In the genomic region with DNA sequence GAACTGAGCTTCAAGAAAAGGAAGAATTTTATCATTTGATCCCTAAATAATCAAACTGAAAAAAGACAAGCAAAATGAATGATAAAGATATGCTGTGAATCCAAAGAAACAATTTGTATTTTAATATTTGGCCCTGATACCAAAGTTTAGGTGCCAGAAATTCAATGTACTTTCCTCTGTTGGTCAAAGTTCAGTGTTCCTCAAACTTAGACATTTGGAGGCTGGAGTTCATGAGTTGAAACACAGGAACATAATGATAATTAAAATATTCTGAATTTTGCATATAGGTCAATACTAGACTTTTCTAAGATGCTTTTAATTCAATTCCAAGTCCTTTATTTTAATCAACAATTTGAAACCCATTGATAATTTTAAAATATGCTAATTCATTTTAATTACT, we compare ENCODE assay signal across 25 cellular contexts.
A peak's percentile ranks its signal among the peaks of the same experiment; 100 is the strongest.
DNase-seq lines count a peak whose midpoint lies in the region; ATAC-seq, FAIRE-seq and TF ChIP-seq lines count a peak whose summit lies in the region.
"Had no signal": no experiment of that assay in that cellular context is flagged by ENCODE, and none has a peak within 500 bp of the region (broad histone marks: within the 10 kb centered on the region; RNA-seq: fewer than 3 reads in every experiment).

No MANE protein-coding gene starts in this region.

- H2AFZ ChIP-seq in osteoblast (ENCODE audit: low read length): no peak overlapping the region

- H3K9me3 ChIP-seq in right lobe of liver: no peaks in the 10 kb centered on the region
- peaks cover 4% of the 10 kb centered on the region for H3K9me3 ChIP-seq in osteoblast (ENCODE audit: low read depth, low read length)
- H3K9me3 ChIP-seq: A549, BE2C, BLaER1 had no signal

- H3K27ac ChIP-seq in 22Rv1 (peak overlapping the region; percentile 94), right lobe of liver (no peak overlapping the region), osteoblast (ENCODE audit: low read depth, low read length) (no peak overlapping the region)
- H3K27ac ChIP-seq: A549, BLaER1 had no signal

- no peak overlapping the region for H3K4me2 ChIP-seq in osteoblast (ENCODE audit: insufficient read depth, low read length)
- H3K4me2 ChIP-seq: A549, BLaER1 had no signal

- no peak for TF ChIP-seq CTCF in 22Rv1 (IDR thresholded peaks at IDR 0.05)
- no peak for TF ChIP-seq CTCF in LNCaP clone FGC (IDR thresholded peaks at IDR 0.05; ENCODE audit: control insufficient read depth, extremely low read depth, insufficient read depth)
- no peak for TF ChIP-seq CTCF in right lobe of liver (IDR thresholded peaks at IDR 0.05)
- no peak for TF ChIP-seq CTCF in osteoblast (IDR thresholded peaks at IDR 0.05; ENCODE audit: extremely low read depth, low read depth, low read length)

- no peaks in the 10 kb centered on the region for H3K27me3 ChIP-seq in right lobe of liver
- no peaks in the 10 kb centered on the region for H3K27me3 ChIP-seq in osteoblast (ENCODE audit: insufficient read depth, low read length)
- H3K27me3 ChIP-seq: BE2C, BLaER1 had no signal

- ATAC-seq in right lobe of liver: peak in 3 of 4 donors; percentile 41 to 61 (median 53)
- ATAC-seq: A549, GM12878 had no signal

- peak; percentile 11 for DNase-seq in LNCaP clone FGC (ENCODE audit: low read depth)
- DNase-seq in right lobe of liver: no peak
- no peak for DNase-seq in osteoblast (ENCODE audit: insufficient read length, low spot score, missing footprints)
- DNase-seq in GM12891 (ENCODE audit: insufficient read length, low spot score): no peak
- DNase-seq in hepatic stellate cell (ENCODE audit: low spot score): no peak
- DNase-seq: AML-193; BE2C; C1 segment of cervical spinal cord; CD4-positive, alpha-beta memory T cell; CD4-positive, CD25-positive, alpha-beta regulatory T cell; CD8-positive, alpha-beta memory T cell; COR-L47; DMS 273 treated with DMSO at 0.1 percent for 48 hours; DMS153; DMS53; DMS79; DND-41; EL; GDM1 had no signal

- H3K4me1 ChIP-seq in right lobe of liver: peaks cover 0 to 19% (median 5%) of the 10 kb centered on the region in 4 donors
- H3K4me1 ChIP-seq in osteoblast (ENCODE audit: insufficient read depth, low read length): no peaks in the 10 kb centered on the region
- H3K4me1 ChIP-seq: A549, BE2C had no signal

- intact Hi-C loops in right lobe of liver (cut with DNase I): no loop called here

- H3K36me3 ChIP-seq in right lobe of liver (no peaks in the 10 kb centered on the region), osteoblast (ENCODE audit: insufficient read depth, low read length) (no peaks in the 10 kb centered on the region)
- H3K36me3 ChIP-seq: BE2C, BLaER1 had no signal

- H3K4me3 ChIP-seq in LNCaP clone FGC (ENCODE audit: low read depth, low read length) (no peak overlapping the region), right lobe of liver (no peak overlapping the region), osteoblast (ENCODE audit: insufficient read depth, low read length) (no peak overlapping the region)
- H3K4me3 ChIP-seq: A549, BLaER1, GM12878 had no signal

- TF ChIP-seq POLR2A in right lobe of liver (IDR thresholded peaks at IDR 0.05) (no peak), GM12891 (IDR thresholded peaks at IDR 0.05; ENCODE audit: low read depth, low read length) (no peak)

- no peaks in the 10 kb centered on the region for H4K20me1 ChIP-seq in osteoblast (ENCODE audit: insufficient read depth, low read length)
- H4K20me1 ChIP-seq: BLaER1 had no signal

- no peaks in the 10 kb centered on the region for H3K79me2 ChIP-seq in osteoblast (ENCODE audit: insufficient read depth, low read length)

- peak; percentile 36 for FAIRE-seq in colon (lab: Jason Lieb, UNC)
- no peak for FAIRE-seq in GM12891 (lab: Jason Lieb, UNC)
- FAIRE-seq: A549, GM12878, GM19239 had no signal

TF ChIP-seq in GM12891, 5 proteins besides CTCF, POLR2A, EP300 and RAD21:
- TF ChIP-seq POU2F2 (IDR thresholded peaks at IDR 0.05; ENCODE audit: low read depth, low read length) (no peak), SPI1 (IDR thresholded peaks at IDR 0.05; ENCODE audit: low read depth, low read length) (no peak), POLR2AphosphoS5 (IDR thresholded peaks at IDR 0.05; ENCODE audit: low read depth, low read length) (no peak), TAF1 (IDR thresholded peaks at IDR 0.05; ENCODE audit: low read depth, low read length) (no peak), PAX5 (IDR thresholded peaks at IDR 0.05; ENCODE audit: insufficient read depth, low read length, severe bottlenecking) (no peak)
TF ChIP-seq in GM12891: peak in this region for 0.
